In the genomic region with DNA sequence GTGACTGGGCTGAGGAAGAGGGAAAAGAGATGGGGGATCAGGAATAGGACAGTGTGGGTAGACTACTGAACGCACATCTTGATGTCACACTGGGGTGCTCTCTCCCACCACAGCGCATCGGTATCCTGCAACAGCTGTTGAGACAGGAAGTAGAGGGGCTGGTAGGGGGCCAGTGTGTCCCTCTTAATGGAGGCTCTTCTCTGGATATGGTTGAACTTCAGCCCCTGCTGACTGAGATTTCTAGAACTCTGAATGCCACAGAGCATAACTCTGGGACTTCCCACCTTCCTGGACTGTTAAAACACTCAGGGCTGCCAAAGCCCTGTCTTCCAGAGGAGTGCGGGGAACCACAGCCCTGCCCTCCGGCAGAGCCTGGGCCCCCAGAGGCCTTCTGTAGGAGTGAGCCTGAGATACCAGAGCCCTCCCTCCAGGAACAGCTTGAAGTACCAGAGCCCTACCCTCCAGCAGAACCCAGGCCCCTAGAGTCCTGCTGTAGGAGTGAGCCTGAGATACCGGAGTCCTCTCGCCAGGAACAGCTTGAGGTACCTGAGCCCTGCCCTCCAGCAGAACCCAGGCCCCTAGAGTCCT, we compare ENCODE assay signal across 25 cellular contexts. TPM values are rescaled to one million over a fixed set of nuclear protein-coding genes. Genes with fewer than 3 reads are reported as not detected.
"Had no signal": no experiment of that assay in that cellular context is flagged by ENCODE, and none has a peak within 500 bp of the region (broad histone marks: within the 10 kb centered on the region; RNA-seq: fewer than 3 reads in every experiment).

No MANE protein-coding gene starts in this region.

- H3K4me1 ChIP-seq: neural progenitor cell had no signal

- H3K27me3 ChIP-seq: body of pancreas, testis had no signal

- H3K9me3 ChIP-seq: body of pancreas, heart right ventricle, testis, vagina had no signal

- H3K4me1 Mint-ChIP-seq: neural progenitor cell had no signal

- H3K4me3 ChIP-seq: body of pancreas, cardiac muscle cell, heart right ventricle, lung, neural progenitor cell, testis, vagina had no signal

- H3K9me3 Mint-ChIP-seq: activated B cell treated with CpG ODN at 0.5 μM for 24 hours; activated CD4-positive, alpha-beta memory T cell treated with anti-CD3 and anti-CD28 coated beads for 36 hours; T-helper 1 cell treated with Interleukin-12 subunit alpha and Interleukin-12 subunit beta and Interleukin-4 antibody, amounts not matched to agents 30 μg/mL and 1 μg/mL, for 36 hours had no signal

- ATAC-seq: body of pancreas; naive thymus-derived CD4-positive, alpha-beta T cell had no signal

- H3K36me3 ChIP-seq: cardiac muscle cell, neural progenitor cell, vagina had no signal

- H3K27ac Mint-ChIP-seq: activated B cell treated with CpG ODN at 0.5 μM for 24 hours; activated CD4-positive, alpha-beta memory T cell treated with anti-CD3 and anti-CD28 coated beads for 36 hours; naive thymus-derived CD4-positive, alpha-beta T cell; neural progenitor cell; progenitor cell of endocrine pancreas; T-helper 1 cell treated with Interleukin-12 subunit alpha and Interleukin-12 subunit beta and Interleukin-4 antibody, amounts not matched to agents 30 μg/mL and 1 μg/mL, for 36 hours had no signal

- H3K27ac ChIP-seq: body of pancreas, cardiac muscle cell, heart right ventricle, neural progenitor cell, testis, vagina had no signal

- H3K4me3 Mint-ChIP-seq: activated B cell treated with CpG ODN at 0.5 μM for 24 hours; activated CD4-positive, alpha-beta memory T cell treated with anti-CD3 and anti-CD28 coated beads for 36 hours; naive thymus-derived CD4-positive, alpha-beta T cell; neural progenitor cell; T-helper 1 cell treated with Interleukin-12 subunit alpha and Interleukin-12 subunit beta and Interleukin-4 antibody, amounts not matched to agents 30 μg/mL and 1 μg/mL, for 36 hours had no signal

- DNase-seq: activated B cell treated with CpG ODN at 0.5 μM for 24 hours; activated CD4-positive, alpha-beta memory T cell treated with anti-CD3 and anti-CD28 coated beads for 36 hours; activated CD4-positive, alpha-beta T cell treated with anti-CD3 and anti-CD28 coated beads for 48 hours; activated naive CD4-positive, alpha-beta T cell treated with anti-CD3 and anti-CD28 coated beads, Interleukin-2, amount 50 U/mL, for 16 hours; activated T-cell treated with anti-CD3 and anti-CD28 coated beads, Interleukin-2, amount 50 U/mL, for 48 hours; anterior cingulate cortex; body of pancreas; erythroblast; foreskin fibroblast; heart right ventricle; kidney; naive thymus-derived CD4-positive, alpha-beta T cell; retina; stimulated activated CD4-positive, alpha-beta T cell treated with anti-CD3 and anti-CD28 coated beads, Interleukin-4, amount 100 ng/mL, for 4 hours; T1000; testis; trophoblast cell had no signal

RNA-seq across cellular contexts. Expression of a gene that starts 6.9 kb away (rescaled TPM):
- total RNA-seq: activated B cell treated with CpG ODN at 0.5 μM for 24 hours; activated CD4-positive, alpha-beta memory T cell treated with anti-CD3 and anti-CD28 coated beads for 36 hours; body of pancreas; cardiac muscle cell; heart right ventricle; lung; naive thymus-derived CD4-positive, alpha-beta T cell; osteocyte had no signal
- polyA plus RNA-seq: cardiac muscle cell; fibroblast of lung; heart right ventricle; naive thymus-derived CD4-positive, alpha-beta T cell had no signal

RNA-seq across cellular contexts. Expression of a gene that starts 7.1 kb away (rescaled TPM):
- total RNA-seq: body of pancreas had no signal

RNA-seq across cellular contexts. Expression of a gene that starts 16.6 kb away (rescaled TPM):
- total RNA-seq: activated B cell treated with CpG ODN at 0.5 μM for 24 hours; naive thymus-derived CD4-positive, alpha-beta T cell had no signal
- polyA plus RNA-seq: naive thymus-derived CD4-positive, alpha-beta T cell had no signal

RNA-seq across cellular contexts. Expression of a gene that starts 35.2 kb away (rescaled TPM):
- total RNA-seq: activated B cell treated with CpG ODN at 0.5 μM for 24 hours; activated CD4-positive, alpha-beta memory T cell treated with anti-CD3 and anti-CD28 coated beads for 36 hours; naive thymus-derived CD4-positive, alpha-beta T cell; osteocyte had no signal
- polyA plus RNA-seq: naive thymus-derived CD4-positive, alpha-beta T cell had no signal
